Comparison of ENCODE assay signal across 1 cellular context in genomic region chr13:113393226-113393571, GRCh38.
TF ChIP-seq lines count a peak whose summit lies in the region.

No MANE protein-coding gene starts in this region.

TF ChIP-seq in H1, 55 proteins besides CTCF, POLR2A, EP300 and RAD21 (continued from another document):
- TF ChIP-seq CTBP2 (IDR thresholded peaks at IDR 0.05; ENCODE audit: borderline replicate concordance, insufficient read depth, insufficient read length, low read length) (no peak), RXRA (IDR thresholded peaks at IDR 0.05; ENCODE audit: insufficient read depth, low read depth, low read length) (no peak)
